Comparison of ENCODE assay signal across 9 cellular contexts in the genomic region with DNA sequence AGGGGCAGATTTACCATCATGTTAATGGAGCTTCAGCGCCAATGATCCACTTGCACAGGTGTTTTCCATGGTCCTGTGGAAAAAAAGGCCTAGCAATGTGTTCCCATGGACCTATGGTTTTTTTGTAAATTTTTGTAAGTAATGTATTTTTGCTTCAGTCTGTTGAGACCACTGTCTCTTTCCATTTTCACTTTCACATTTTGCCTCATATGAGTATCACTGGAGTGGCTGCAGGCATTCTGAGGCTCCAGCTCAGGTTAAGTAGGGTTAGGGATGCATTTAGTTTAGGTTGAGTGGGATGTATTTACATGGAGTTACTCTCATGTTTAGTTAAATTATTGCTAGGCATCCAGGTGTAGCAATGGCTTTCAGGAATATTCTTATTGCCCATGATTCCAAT. TPM values are rescaled to one million over a fixed set of nuclear protein-coding genes. Genes with fewer than 3 reads are reported as not detected.
DNase-seq lines count a peak whose midpoint lies in the region; ATAC-seq and TF ChIP-seq lines count a peak whose summit lies in the region.
"Had no signal": no experiment of that assay in that cellular context is flagged by ENCODE, and none has a peak within 500 bp of the region (broad histone marks: within the 10 kb centered on the region; RNA-seq: fewer than 3 reads in every experiment).

No MANE protein-coding gene starts in this region.

- ATAC-seq in GM18505 (IDR thresholded peaks at IDR 0.05; ENCODE audit: unreplicated experiment) (peak; percentile 69), GM21423 (IDR thresholded peaks at IDR 0.05; ENCODE audit: unreplicated experiment) (peak; percentile 74), HG03280 (IDR thresholded peaks at IDR 0.05; ENCODE audit: unreplicated experiment) (peak; percentile 85)
- ATAC-seq in central memory CD8-positive, alpha-beta T cell (replicated peaks; ENCODE audit: extremely low read depth, poor library complexity, severe bottlenecking), result peak; percentile 62

- intact Hi-C loops in lower leg skin (cut with DNase I; ENCODE audit: low total_unique reads), result no loop called here

- peaks cover 37% of the 10 kb centered on the region for H3K4me1 Mint-ChIP-seq in central memory CD8-positive, alpha-beta T cell

- no peaks in the 10 kb centered on the region for H3K27me3 Mint-ChIP-seq in central memory CD8-positive, alpha-beta T cell

- TF ChIP-seq CTCF in lower leg skin (IDR thresholded peaks at IDR 0.05), result no peak

- peaks cover 4% of the 10 kb centered on the region for H3K36me3 Mint-ChIP-seq in central memory CD8-positive, alpha-beta T cell (ENCODE audit: insufficient read depth)

- H3K4me3 ChIP-seq in lower leg skin (ENCODE audit: low read depth, poor library complexity, severe bottlenecking), result no peak overlapping the region
- H3K4me3 ChIP-seq: transverse colon had no signal

- H3K4me3 Mint-ChIP-seq in central memory CD8-positive, alpha-beta T cell, result peak overlapping the region; percentile 71

- TF ChIP-seq POLR2A in GM18505 (IDR thresholded peaks at IDR 0.05; ENCODE audit: borderline replicate concordance, extremely low read depth, insufficient read depth, insufficient read length) (no peak), lower leg skin (IDR thresholded peaks at IDR 0.05) (no peak)

- WGBS in lower leg skin, 2 donors, result 97 to 100% methylated on average over 1 of the region's 1 CpG

- H3K9me3 Mint-ChIP-seq in central memory CD8-positive, alpha-beta T cell, result no peaks in the 10 kb centered on the region

- in situ Hi-C loops in ACHN (cut with HindIII; ENCODE audit: low pct_ligation_motif_present, low pct_unique_long_range_greater_than_20kb, low sequenced_read_pairs), result no loop called here

- no peak for DNase-seq in central memory CD8-positive, alpha-beta T cell (ENCODE audit: low spot score in 2 of 2)
- no peak for DNase-seq in NOMO-1 treated with dmso at 0.1 percent for 144 hours (lab: John Stamatoyannopoulos, UW; ENCODE audit: unreplicated experiment)
- no peak for DNase-seq in medulla oblongata (ENCODE audit: extremely low spot score)
- no peak for DNase-seq in lower leg skin (ENCODE audit: low spot score in 2 of 2)
- DNase-seq in ACHN, result no peak
- DNase-seq: transverse colon had no signal

- peak overlapping the region; percentile 63 for H3K27ac Mint-ChIP-seq in central memory CD8-positive, alpha-beta T cell (ENCODE audit: low read depth)

RNA-seq across cellular contexts. Expression of a gene that starts 19.2 kb away (rescaled TPM):
- 10 to 100 TPM; 61.1 to 67.4 (median 65.0) TPM for total RNA-seq in lower leg skin

RNA-seq across cellular contexts. Expression of a gene that starts 50.3 kb away (rescaled TPM):
- total RNA-seq in lower leg skin, result under 1 TPM in 2 of 4 donors, not detected in 2; 0.12 to 0.19 TPM
